9 cellular contexts compared by ENCODE assay signal in the genomic region with DNA sequence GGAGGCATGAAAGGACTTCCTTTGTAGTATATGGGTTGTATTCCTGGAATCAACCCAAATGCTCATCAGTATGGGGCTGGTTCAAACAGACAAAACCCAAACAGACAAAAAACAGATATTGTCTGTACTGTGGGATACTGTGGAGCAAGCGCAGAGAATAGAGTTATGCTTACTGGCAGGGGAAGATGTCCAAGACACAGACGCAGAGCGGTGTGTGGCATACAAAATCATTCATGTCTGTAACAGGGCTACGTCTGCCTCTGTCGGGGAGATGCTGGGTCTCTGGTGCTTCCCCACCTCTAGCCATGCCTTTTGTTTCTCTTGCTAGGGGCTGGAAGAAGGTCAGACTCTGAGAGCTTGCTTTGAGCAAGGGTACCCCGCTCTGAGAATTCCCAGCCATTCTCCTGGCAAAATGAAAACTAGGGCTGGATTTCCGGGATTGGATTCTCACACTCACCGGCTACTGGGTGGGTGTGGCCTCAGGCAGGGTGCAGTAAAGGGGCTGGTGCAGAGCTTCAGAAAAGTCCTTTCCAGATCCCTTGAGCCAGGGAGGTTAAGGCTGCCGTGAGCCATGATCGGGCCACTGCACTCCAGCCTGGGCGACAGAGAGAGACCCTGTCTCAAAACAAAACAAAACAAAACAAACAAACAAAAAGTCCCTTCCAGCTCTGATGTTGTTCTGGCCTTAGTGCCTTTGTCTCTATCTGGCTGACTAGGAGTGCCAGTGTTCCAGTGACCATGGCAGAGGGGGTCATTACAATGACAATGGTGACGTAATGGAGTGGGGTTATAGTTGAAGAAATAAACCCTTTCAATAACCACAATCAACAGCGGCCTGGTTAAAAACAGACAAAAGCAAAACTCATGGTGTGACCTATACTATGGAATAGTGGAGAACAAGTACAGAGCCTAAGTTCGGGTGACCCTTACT. TPM values are rescaled to one million over a fixed set of nuclear protein-coding genes. Genes with fewer than 3 reads are reported as not detected.
DNase-seq lines count a peak whose midpoint lies in the region; ATAC-seq, FAIRE-seq and TF ChIP-seq lines count a peak whose summit lies in the region.
"Had no signal": no experiment of that assay in that cellular context is flagged by ENCODE, and none has a peak within 500 bp of the region (broad histone marks: within the 10 kb centered on the region; RNA-seq: fewer than 3 reads in every experiment).

No MANE protein-coding gene starts in this region.

- no peak for TF ChIP-seq CTCF in osteoblast (IDR thresholded peaks at IDR 0.05; ENCODE audit: extremely low read depth, low read depth, low read length)

- no peak overlapping the region for H3K27ac ChIP-seq in osteoblast (ENCODE audit: low read depth, low read length)
- H3K27ac ChIP-seq: gastrocnemius medialis had no signal

- no peaks in the 10 kb centered on the region for H3K79me2 ChIP-seq in osteoblast (ENCODE audit: insufficient read depth, low read length)

- H4K20me1 ChIP-seq in osteoblast (ENCODE audit: insufficient read depth, low read length) = no peaks in the 10 kb centered on the region

- H3K4me2 ChIP-seq in osteoblast (ENCODE audit: insufficient read depth, low read length) = no peak overlapping the region

- FAIRE-seq in H54 (lab: Jason Lieb, UNC) = no peak

- DNase-seq in H54 (ENCODE audit: insufficient read length, low spot score) (peak; percentile 80), NCI-H510A treated with DMSO at 0.1 percent for 48 hours (lab: John Stamatoyannopoulos, UW) (peak; percentile 57), fibroblast of peridontal ligament (ENCODE audit: extremely low read depth) (peak; percentile 11), osteoblast (ENCODE audit: insufficient read length, low spot score, missing footprints) (peak; percentile 94), dedifferentiated amniotic fluid mesenchymal stem cell (ENCODE audit: extremely low spot score) (no peak)
- DNase-seq: gastrocnemius medialis had no signal

- no peaks in the 10 kb centered on the region for H3K36me3 ChIP-seq in osteoblast (ENCODE audit: insufficient read depth, low read length)
- H3K36me3 ChIP-seq: gastrocnemius medialis had no signal

- no peaks in the 10 kb centered on the region for H3K4me1 ChIP-seq in osteoblast (ENCODE audit: insufficient read depth, low read length)

- peaks cover 35% of the 10 kb centered on the region for H3K27me3 ChIP-seq in osteoblast (ENCODE audit: insufficient read depth, low read length)

- no peaks in the 10 kb centered on the region for H3K9me3 ChIP-seq in osteoblast (ENCODE audit: low read depth, low read length)
- H3K9me3 ChIP-seq: gastrocnemius medialis had no signal

- H2AFZ ChIP-seq in osteoblast (ENCODE audit: low read length) = peak overlapping the region; percentile 35

- no peak for TF ChIP-seq POLR2A in H54 (IDR thresholded peaks at IDR 0.05; ENCODE audit: low read depth, low read length)

- H3K4me3 ChIP-seq in osteoblast (ENCODE audit: insufficient read depth, low read length) = no peak overlapping the region

- ATAC-seq in GM21390 (IDR thresholded peaks at IDR 0.05; ENCODE audit: unreplicated experiment) (no peak), HG03039 (IDR thresholded peaks at IDR 0.05; ENCODE audit: unreplicated experiment) (no peak), HG03135 (IDR thresholded peaks at IDR 0.05; ENCODE audit: unreplicated experiment) (no peak)

RNA-seq across cellular contexts. Expression of gene ABCC8, which starts 2.9 kb away (rescaled TPM):
- total RNA-seq in osteoblast = not detected in 2 replicates
